ENCODE assay signal across 17 cellular contexts in the genomic region with DNA sequence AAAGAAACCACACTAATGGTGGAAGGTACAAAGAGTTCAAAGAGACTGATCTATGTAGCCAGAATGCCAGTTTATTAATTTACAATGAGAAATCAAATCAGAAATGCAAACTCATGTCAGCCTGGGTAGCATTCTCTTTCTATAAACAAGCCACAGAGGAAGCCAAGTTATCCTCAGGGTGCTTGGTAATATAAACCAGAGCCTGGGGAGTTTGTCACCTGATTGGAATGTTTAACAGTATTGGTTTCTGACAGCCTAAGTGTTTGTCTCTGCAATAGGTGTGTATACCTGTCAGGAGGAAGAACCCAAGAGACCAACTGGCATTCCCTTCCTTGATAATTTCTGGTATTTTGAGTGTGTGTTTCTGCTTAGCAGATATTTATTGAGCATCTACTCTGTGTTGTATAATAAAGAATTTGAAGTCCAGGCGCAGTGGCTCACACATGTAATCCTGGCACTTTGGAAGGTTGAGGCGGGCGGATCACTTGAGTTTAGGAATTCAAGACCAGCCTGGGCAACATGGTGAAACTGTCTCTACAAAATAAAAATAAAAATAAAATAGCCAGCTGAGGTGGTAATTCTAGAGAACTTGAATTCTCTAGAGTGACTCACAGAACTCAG. TPM values are rescaled to one million over a fixed set of nuclear protein-coding genes. Genes with fewer than 3 reads are reported as not detected.
DNase-seq lines count a peak whose midpoint lies in the region; ATAC-seq and TF ChIP-seq lines count a peak whose summit lies in the region.
"Had no signal": no experiment of that assay in that cellular context is flagged by ENCODE, and none has a peak within 500 bp of the region (broad histone marks: within the 10 kb centered on the region; RNA-seq: fewer than 3 reads in every experiment).

No MANE protein-coding gene starts in this region.

- ATAC-seq in HCT116 (peak; percentile 80), WTC11 (no peak), HG03039 (IDR thresholded peaks at IDR 0.05; ENCODE audit: unreplicated experiment) (no peak), HG02798 (IDR thresholded peaks at IDR 0.05; ENCODE audit: poor library complexity, unreplicated experiment) (no peak)
- ATAC-seq: left lobe of liver, sciatic nerve had no signal

- H3K36me3 ChIP-seq in HCT116 (ENCODE audit: control insufficient read depth in 1 of 2, insufficient read depth in 2 of 2, low read length in 2 of 2), result no peaks in the 10 kb centered on the region

- H2AFZ ChIP-seq in HCT116 (ENCODE audit: low read depth, low read length, poor library complexity, severe bottlenecking), result peak overlapping the region; percentile 25

- no peak overlapping the region for H3K9ac ChIP-seq in HCT116 (ENCODE audit: low read length)

- no peaks in the 10 kb centered on the region for H3K79me2 ChIP-seq in HCT116 (ENCODE audit: insufficient read depth, low read length)

- CTCF ChIA-PET in HCT116 (lab: Charles Lee), result interaction anchor here (0.7 kb wide), 1 partner anchor 10 kb away, joined by 4 read pairs; no protein-coding TSS in a partner anchor
- CTCF ChIA-PET in WTC11 (lab: Charles Lee), result interaction anchor here (1.0 kb wide), 1 partner anchor 10 kb away, joined by 3 read pairs; no protein-coding TSS in a partner anchor

- no peaks in the 10 kb centered on the region for H3K9me3 ChIP-seq in HCT116 (ENCODE audit: control insufficient read depth in 1 of 2, insufficient read depth in 1 of 2, low read depth in 1 of 2, low read length in 2 of 2)

- no peaks in the 10 kb centered on the region for H3K9me2 ChIP-seq in HCT116 (ENCODE audit: insufficient read depth)

- no peaks in the 10 kb centered on the region for H3K36me3 Mint-ChIP-seq in WTC11
- H3K36me3 Mint-ChIP-seq: activated naive CD8-positive, alpha-beta T cell had no signal

- peaks cover 27% of the 10 kb centered on the region for H3K27me3 Mint-ChIP-seq in WTC11 (ENCODE audit: low read depth)

- TF ChIP-seq RAD21 in HCT116 (IDR thresholded peaks at IDR 0.05; ENCODE audit: low read depth), result no peak

- no TSS peak for BruUV-seq in HCT116 (replicated peaks; lab: Mats Ljungman, UMichigan)

- no peak for TF ChIP-seq POLR2A in HCT116 (IDR thresholded peaks at IDR 0.05; ENCODE audit: borderline replicate concordance, extremely low read depth, insufficient read depth, insufficient read length)

- no peaks in the 10 kb centered on the region for H3K9me3 Mint-ChIP-seq in WTC11
- H3K9me3 Mint-ChIP-seq: activated CD4-positive, alpha-beta T cell treated with anti-CD3 and anti-CD28 coated beads, Interleukin-2, amount 10 ng/mL, durations not matched to agents 7 days and 5 days had no signal

- H3K4me3 Mint-ChIP-seq in WTC11, result no peak overlapping the region
- H3K4me3 Mint-ChIP-seq: activated CD4-positive, alpha-beta T cell treated with anti-CD3 and anti-CD28 coated beads, Interleukin-2, amount 10 ng/mL, durations not matched to agents 7 days and 5 days; activated naive CD8-positive, alpha-beta T cell; B cell had no signal

- H3K4me1 Mint-ChIP-seq in WTC11, result peaks cover 17% of the 10 kb centered on the region

- RAD21 ChIA-PET in HCT116 (lab: Charles Lee; ENCODE audit: low non-redundant PET in 1 of 2, low total read pairs in 2 of 2, uncharacterized antibody in 2 of 2, unreplicated experiment in 2 of 2), result no interaction called here

- peaks cover 12 to 25% of the 10 kb centered on the region in 2 experiments for H3K4me1 ChIP-seq in HCT116 (ENCODE audit: control insufficient read depth in 1 of 2, insufficient read depth in 2 of 2, low read length in 2 of 2)

- TF ChIP-seq CTCF in HCT116 (IDR thresholded peaks at IDR 0.05 in 2 of 3, conservative IDR thresholded peaks at IDR 0.05 in 1 of 3; ENCODE audit: borderline replicate concordance in 1 of 3, insufficient read depth in 1 of 3, low read depth in 2 of 3, low read length in 2 of 3) (no peak), WTC11 (IDR thresholded peaks at IDR 0.05) (no peak)

- intact Hi-C loops in HCT116 (cut with micrococcal nuclease), result no loop called here

- no peaks in the 10 kb centered on the region for H3K27me3 ChIP-seq in HCT116 (ENCODE audit: insufficient read depth, low read length)

- DNase-seq in Daoy (ENCODE audit: low read depth) (peak; percentile 14), HCT116 (ENCODE audit: low read depth, low spot score) (no peak), WTC11 (ENCODE audit: low spot score) (no peak), iris pigment epithelial cell (ENCODE audit: low read depth) (peak; percentile 60), NCI-H774 (lab: John Stamatoyannopoulos, UW) (no peak)
- DNase-seq: activated CD4-positive, alpha-beta T cell treated with anti-CD3 and anti-CD28 coated beads, Interleukin-2, amount 10 ng/mL, durations not matched to agents 7 days and 5 days; effector memory CD4-positive, alpha-beta T cell; KG1; NCI-H1417; NCI-H446 treated with DMSO at 0.1 percent for 48 hours; substantia nigra had no signal

- H3K4me3 ChIP-seq in HCT116 (replicated peaks in 1 of 2; ENCODE audit: low read depth in 1 of 2, low read length in 2 of 2), result no peak overlapping the region

- H4K20me1 ChIP-seq in HCT116 (ENCODE audit: insufficient read depth), result no peaks in the 10 kb centered on the region

- H3K27ac Mint-ChIP-seq in WTC11, result peak overlapping the region; percentile 56; the same call in 1 of the 2 replicates
- H3K27ac Mint-ChIP-seq: activated CD4-positive, alpha-beta T cell treated with anti-CD3 and anti-CD28 coated beads, Interleukin-2, amount 10 ng/mL, durations not matched to agents 7 days and 5 days; activated naive CD8-positive, alpha-beta T cell; B cell had no signal

- POLR2A ChIA-PET in HCT116 (lab: Charles Lee), result no interaction called here
- POLR2A ChIA-PET in WTC11 (lab: Charles Lee), result no interaction called here

- no peak overlapping the region for H3K27ac ChIP-seq in HCT116 (ENCODE audit: low read depth, low read length)

- peak overlapping the region; percentile 12 for H3K4me2 ChIP-seq in HCT116 (ENCODE audit: low read length)

TF ChIP-seq in HCT116, 20 proteins besides CTCF, POLR2A, EP300 and RAD21:
- TF ChIP-seq JUND (IDR thresholded peaks at IDR 0.05) (0 out of 2 replicates have a peak, but pooled peaks have one; percentile 19), SIN3A (IDR thresholded peaks at IDR 0.05; ENCODE audit: low read depth) (no peak)

TF ChIP-seq in WTC11, 78 proteins besides CTCF, POLR2A, EP300 and RAD21 (continues in another document):
- TF ChIP-seq NFYB (CRISPR knock-in tag; conservative IDR thresholded peaks at IDR 0.05; ENCODE audit: low read depth) (no peak), ZNF138 (CRISPR knock-in tag; conservative IDR thresholded peaks at IDR 0.05) (no peak), ZNF281 (CRISPR knock-in tag; IDR thresholded peaks at IDR 0.05) (no peak), SMAD4 (CRISPR knock-in tag; IDR thresholded peaks at IDR 0.05) (no peak), TEAD4 (CRISPR knock-in tag; IDR thresholded peaks at IDR 0.05) (no peak), NFATC4 (CRISPR knock-in tag; IDR thresholded peaks at IDR 0.05) (no peak), TEAD1 (CRISPR knock-in tag; IDR thresholded peaks at IDR 0.05) (no peak)
- TF ChIP-seq, protein P1, sequence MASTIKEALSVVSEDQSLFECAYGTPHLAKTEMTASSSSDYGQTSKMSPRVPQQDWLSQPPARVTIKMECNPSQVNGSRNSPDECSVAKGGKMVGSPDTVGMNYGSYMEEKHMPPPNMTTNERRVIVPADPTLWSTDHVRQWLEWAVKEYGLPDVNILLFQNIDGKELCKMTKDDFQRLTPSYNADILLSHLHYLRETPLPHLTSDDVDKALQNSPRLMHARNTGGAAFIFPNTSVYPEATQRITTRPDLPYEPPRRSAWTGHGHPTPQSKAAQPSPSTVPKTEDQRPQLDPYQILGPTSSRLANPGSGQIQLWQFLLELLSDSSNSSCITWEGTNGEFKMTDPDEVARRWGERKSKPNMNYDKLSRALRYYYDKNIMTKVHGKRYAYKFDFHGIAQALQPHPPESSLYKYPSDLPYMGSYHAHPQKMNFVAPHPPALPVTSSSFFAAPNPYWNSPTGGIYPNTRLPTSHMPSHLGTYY (CRISPR knock-in tag; IDR thresholded peaks at IDR 0.05), result no peak
- TF ChIP-seq, protein P2, sequence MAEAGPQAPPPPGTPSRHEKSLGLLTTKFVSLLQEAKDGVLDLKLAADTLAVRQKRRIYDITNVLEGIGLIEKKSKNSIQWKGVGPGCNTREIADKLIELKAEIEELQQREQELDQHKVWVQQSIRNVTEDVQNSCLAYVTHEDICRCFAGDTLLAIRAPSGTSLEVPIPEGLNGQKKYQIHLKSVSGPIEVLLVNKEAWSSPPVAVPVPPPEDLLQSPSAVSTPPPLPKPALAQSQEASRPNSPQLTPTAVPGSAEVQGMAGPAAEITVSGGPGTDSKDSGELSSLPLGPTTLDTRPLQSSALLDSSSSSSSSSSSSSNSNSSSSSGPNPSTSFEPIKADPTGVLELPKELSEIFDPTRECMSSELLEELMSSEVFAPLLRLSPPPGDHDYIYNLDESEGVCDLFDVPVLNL (CRISPR knock-in tag; IDR thresholded peaks at IDR 0.05; ENCODE audit: borderline replicate concordance, low read depth), result no peak

RNA-seq across cellular contexts. Expression of gene C17orf58, which starts 3.1 kb away (rescaled TPM):
- total RNA-seq in Daoy (2014; rRNA removed; shearing (Covaris generic)), result 27.9 and 32.7 TPM in 2 replicates
- total RNA-seq in HCT116 (2021; ENCODE audit: unreplicated experiment) (38.1 TPM), WTC11 (2021) (27.4 to 29.5 TPM (median 28.2 TPM) in 3 replicates)
- polyA plus RNA-seq in HCT116 (2012), result 39.6 and 42.6 TPM in 2 replicates

RNA-seq across cellular contexts. Expression of gene KPNA2, which starts 36.1 kb away (rescaled TPM):
- total RNA-seq in Daoy (2014; rRNA removed; shearing (Covaris generic)), result 475 and 524 TPM in 2 replicates
- total RNA-seq in HCT116 (2021; ENCODE audit: unreplicated experiment) (330 TPM), WTC11 (2021) (426 to 466 TPM (median 431 TPM) in 3 replicates)
- 213 and 301 TPM in 2 replicates for polyA plus RNA-seq in HCT116 (2012)

Comparison
In these comparisons a context has a peak if more than half of its experiments do, and no peak if none do; other contexts are left out.
1. DNase-seq: peak in Daoy (single experiment) and iris pigment epithelial cell (single experiment); none in HCT116 (single experiment), WTC11 (single experiment) and NCI-H774 (single experiment).